12 cellular contexts compared by ENCODE assay signal in the genomic region with DNA sequence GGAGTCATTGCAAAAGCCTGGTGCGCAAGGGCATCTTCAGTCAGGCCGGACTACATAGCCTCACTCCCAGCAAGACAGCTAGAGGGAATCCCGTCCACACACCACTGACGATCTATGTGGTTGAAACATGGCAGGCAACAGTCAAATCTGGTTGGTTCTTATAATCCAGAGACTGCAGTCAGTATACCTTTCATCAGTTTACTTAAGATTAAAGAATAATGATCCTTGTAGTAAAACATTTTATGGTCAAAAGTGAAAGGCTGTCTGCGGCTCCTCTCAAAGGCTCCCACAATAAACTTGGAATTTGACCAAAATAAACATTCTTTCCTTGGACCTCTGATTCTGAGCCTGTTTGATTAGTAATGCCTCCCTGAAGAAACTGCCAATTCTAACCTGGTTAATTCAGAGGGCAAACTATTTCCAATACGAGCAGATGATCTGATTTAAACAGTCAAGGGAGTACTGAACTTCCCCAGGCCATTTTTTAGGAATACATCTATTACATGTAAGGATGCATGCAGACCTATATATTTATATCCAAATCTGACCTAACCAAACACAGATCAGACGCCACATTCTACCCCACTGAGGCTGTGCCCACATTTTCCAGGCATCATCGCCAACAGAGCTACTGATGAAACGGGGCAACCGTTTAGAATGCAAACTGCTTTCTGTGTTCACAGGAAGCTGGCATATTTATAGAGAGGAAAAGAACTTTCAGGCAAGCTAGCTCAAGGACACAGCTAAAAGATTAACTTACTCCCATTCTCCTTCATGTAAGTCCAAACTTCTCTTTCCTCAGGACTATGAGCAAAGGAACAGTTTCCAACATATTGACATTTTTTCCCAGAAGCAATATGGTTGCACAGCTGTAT.
DNase-seq lines count a peak whose midpoint lies in the region; ATAC-seq and TF ChIP-seq lines count a peak whose summit lies in the region.
"Had no signal": no experiment of that assay in that cellular context is flagged by ENCODE, and none has a peak within 500 bp of the region (broad histone marks: within the 10 kb centered on the region; RNA-seq: fewer than 3 reads in every experiment).

No MANE protein-coding gene starts in this region.

- H3K4me3 Mint-ChIP-seq in stimulated activated naive B cell treated with anti-CD40 and anti-IgM and Interleukin-4, amounts not matched to agents 10 μg/mL and 1 μg/mL and 100 μg/mL, for 72 hours: no peak overlapping the region
- H3K4me3 Mint-ChIP-seq: activated naive CD8-positive, alpha-beta T cell had no signal

- ATAC-seq in stimulated activated naive B cell treated with anti-CD40 and anti-IgM and Interleukin-4, amounts not matched to agents 10 μg/mL and 1 μg/mL and 100 μg/mL, for 72 hours (replicated peaks): no peak
- ATAC-seq in HG03432 (IDR thresholded peaks at IDR 0.05; ENCODE audit: unreplicated experiment): no peak

- peak overlapping the region; percentile 56 for H3K27ac Mint-ChIP-seq in stimulated activated naive B cell treated with anti-CD40 and anti-IgM and Interleukin-4, amounts not matched to agents 10 μg/mL and 1 μg/mL and 100 μg/mL, for 72 hours
- H3K27ac Mint-ChIP-seq: activated naive CD8-positive, alpha-beta T cell had no signal

- TF ChIP-seq CTCF in VCaP (conservative IDR thresholded peaks at IDR 0.05) (no peak), GM13976 (IDR thresholded peaks at IDR 0.05; ENCODE audit: borderline replicate concordance, control extremely low read depth, extremely low read depth, insufficient read depth, missing control alignments) (no peak)

- peaks cover 9 to 21% of the 10 kb centered on the region in 2 donors for H3K4me1 Mint-ChIP-seq in stimulated activated naive B cell treated with anti-CD40 and anti-IgM and Interleukin-4, amounts not matched to agents 10 μg/mL and 1 μg/mL and 100 μg/mL, for 72 hours

- in situ Hi-C loops in GM13976 (cut with MboI; ENCODE audit: low sequenced_read_pairs, unreplicated experiment): no loop called here

- peak overlapping the region; percentile 70 for H3K27ac ChIP-seq in VCaP

- DNase-seq in NCI-H1092 treated with DMSO at 0.1 percent for 48 hours (lab: John Stamatoyannopoulos, UW) (peak; percentile 17), NCI-H1092 (lab: John Stamatoyannopoulos, UW) (no peak), hepatic stellate cell (ENCODE audit: low spot score) (peak; percentile 38), NOMO-1 (lab: John Stamatoyannopoulos, UW; ENCODE audit: unreplicated experiment in 2 of 2) (no peak), GM13976 (ENCODE audit: low spot score) (no peak)
- no peak for DNase-seq in stimulated activated naive B cell treated with anti-CD40 and anti-IgM and Interleukin-4, amounts not matched to agents 10 μg/mL and 1 μg/mL and 100 μg/mL, for 72 hours
- DNase-seq: activated CD4-positive, CD25-positive, alpha-beta regulatory T cell; foreskin melanocyte; stimulated activated CD4-positive, alpha-beta T cell treated with anti-CD3 and anti-CD28 coated beads, Interleukin-4, amount 100 ng/mL, for 1 hour had no signal

- peaks cover 59 to 75% of the 10 kb centered on the region in 2 donors for H3K36me3 Mint-ChIP-seq in stimulated activated naive B cell treated with anti-CD40 and anti-IgM and Interleukin-4, amounts not matched to agents 10 μg/mL and 1 μg/mL and 100 μg/mL, for 72 hours

- H3K9me3 Mint-ChIP-seq in stimulated activated naive B cell treated with anti-CD40 and anti-IgM and Interleukin-4, amounts not matched to agents 10 μg/mL and 1 μg/mL and 100 μg/mL, for 72 hours: peaks cover 0 to 1% of the 10 kb centered on the region in 2 donors

- no peaks in the 10 kb centered on the region for H3K27me3 Mint-ChIP-seq in stimulated activated naive B cell treated with anti-CD40 and anti-IgM and Interleukin-4, amounts not matched to agents 10 μg/mL and 1 μg/mL and 100 μg/mL, for 72 hours
- H3K27me3 Mint-ChIP-seq: activated naive CD8-positive, alpha-beta T cell had no signal

Comparison
In these comparisons a context has a peak if more than half of its experiments do, and no peak if none do; other contexts are left out.
1. DNase-seq: peak in NCI-H1092 treated with DMSO at 0.1 percent for 48 hours (single experiment) and hepatic stellate cell (single experiment); none in NCI-H1092 (single experiment), stimulated activated naive B cell treated with anti-CD40 and anti-IgM and Interleukin-4, amounts not matched to agents 10 μg/mL and 1 μg/mL and 100 μg/mL, for 72 hours (single experiment), NOMO-1 (0 of 2) and GM13976 (single experiment).